In genomic region chr10:62059424-62059913, GRCh38 we compare ENCODE assay signal across 12 cellular contexts.
DNase-seq lines count a peak whose midpoint lies in the region; ATAC-seq and TF ChIP-seq lines count a peak whose summit lies in the region.
"Had no signal": no experiment of that assay in that cellular context is flagged by ENCODE, and none has a peak within 500 bp of the region (broad histone marks: within the 10 kb centered on the region; RNA-seq: fewer than 3 reads in every experiment).

No MANE protein-coding gene starts in this region.

- H3K27ac ChIP-seq in BLaER1 (peak overlapping the region; percentile 63), neuronal stem cell (replicated peaks; ENCODE audit: low read length) (no peak overlapping the region)

- H3K9me3 Mint-ChIP-seq in natural killer cell: no peaks in the 10 kb centered on the region

- H3K27me3 ChIP-seq in BLaER1: no peaks in the 10 kb centered on the region
- no peaks in the 10 kb centered on the region for H3K27me3 ChIP-seq in neuronal stem cell (ENCODE audit: control insufficient read depth in 3 of 3, insufficient read depth in 3 of 3, low read depth in 1 of 3, low read length in 3 of 3)

- no peak overlapping the region for H2AFZ ChIP-seq in neuronal stem cell (ENCODE audit: low read length)

- intact Hi-C loops in natural killer cell (cut with micrococcal nuclease) (no loop called here), posterior vena cava (cut with DNase I) (no loop called here)

- H3K79me1 ChIP-seq in neuronal stem cell (ENCODE audit: low read depth, low read length): no peaks in the 10 kb centered on the region

- no peaks in the 10 kb centered on the region for H3K9me3 ChIP-seq in BLaER1
- peaks cover 0 to 2% of the 10 kb centered on the region in 2 donors for H3K9me3 ChIP-seq in neuronal stem cell (replicated peaks in 1 of 2; ENCODE audit: control insufficient read depth in 2 of 2, insufficient read depth in 1 of 2, low read depth in 1 of 2, low read length in 2 of 2)

- no peak overlapping the region for H4K91ac ChIP-seq in neuronal stem cell (ENCODE audit: low read depth, low read length, poor library complexity)

- H2BK120ac ChIP-seq in neuronal stem cell (ENCODE audit: low read depth, low read length): no peak overlapping the region

- peak; percentile 28 for DNase-seq in MV-4-11 (lab: John Stamatoyannopoulos, UW)
- peak; percentile 19 for DNase-seq in dermis blood vessel endothelial cell
- DNase-seq in natural killer cell: no peak
- DNase-seq in DMS53 (lab: John Stamatoyannopoulos, UW): no peak
- no peak for DNase-seq in posterior vena cava (ENCODE audit: low spot score)
- no peak for DNase-seq in neuronal stem cell (ENCODE audit: low spot score)
- DNase-seq: DND-41; NCI-H2171 treated with DMSO at 0.1 percent for 48 hours; stimulated activated CD4-positive, alpha-beta T cell treated with anti-CD3 and anti-CD28 coated beads, Interleukin-2, amount 100 ng/mL, for 48 hours; SW 1271 had no signal

- no peak overlapping the region for H4K8ac ChIP-seq in neuronal stem cell (ENCODE audit: low read depth, low read length)

- no peak overlapping the region for H2AK5ac ChIP-seq in neuronal stem cell (ENCODE audit: low read depth, low read length)

- H3K27me3 Mint-ChIP-seq in natural killer cell (ENCODE audit: low read depth in 2 of 2): no peaks in the 10 kb centered on the region

- H2BK12ac ChIP-seq in neuronal stem cell (ENCODE audit: low read length): no peak overlapping the region

- no peak for TF ChIP-seq CTCF in natural killer cell (IDR thresholded peaks at IDR 0.05)

- no CpG with 5 or more reads among the region's 4 CpGs for WGBS in neuronal stem cell (ENCODE audit: extremely low coverage in 2 of 2, insufficient read length in 2 of 2, insufficient replicate concordance in 1 of 2), 2 donors

- no peak overlapping the region for H2BK5ac ChIP-seq in neuronal stem cell (ENCODE audit: low read length)

- no peak overlapping the region for H2BK15ac ChIP-seq in neuronal stem cell (ENCODE audit: low read length)

- peak overlapping the region; percentile 54 to 74 for H3K27ac Mint-ChIP-seq in natural killer cell

- no peak overlapping the region for H3K14ac ChIP-seq in neuronal stem cell (ENCODE audit: low read length)

- peaks cover 32 to 64% of the 10 kb centered on the region in 2 donors for H3K4me1 Mint-ChIP-seq in natural killer cell

- H3K9ac ChIP-seq in BLaER1 (peak overlapping the region; percentile 51), neuronal stem cell (ENCODE audit: low read depth, low read length, poor library complexity) (no peak overlapping the region)

- H3K4me1 ChIP-seq in BLaER1 (peaks cover 72% of the 10 kb centered on the region), neuronal stem cell (ENCODE audit: control insufficient read depth in 2 of 2, insufficient read depth in 1 of 2, low read depth in 1 of 2, low read length in 2 of 2) (no peaks in the 10 kb centered on the region)

- peaks cover 29% of the 10 kb centered on the region for H3K36me3 Mint-ChIP-seq in natural killer cell

- H3K23ac ChIP-seq in neuronal stem cell (ENCODE audit: low read depth, low read length, poor library complexity): no peak overlapping the region

- H3K4me3 ChIP-seq in BLaER1 (peak overlapping the region; percentile 23; the same call in 1 of the 2 replicates), neuronal stem cell (ENCODE audit: low read length in 2 of 2) (no peak overlapping the region)

- H3K18ac ChIP-seq in neuronal stem cell (ENCODE audit: low read length): no peak overlapping the region

- H4K20me1 ChIP-seq in BLaER1: no peaks in the 10 kb centered on the region

- no peak overlapping the region for H3K4ac ChIP-seq in neuronal stem cell (ENCODE audit: low read length)

- H3K4me2 ChIP-seq in BLaER1: peak overlapping the region; percentile 72
- no peak overlapping the region for H3K4me2 ChIP-seq in neuronal stem cell (ENCODE audit: insufficient read depth, low read length, poor library complexity, severe bottlenecking)

- no peak overlapping the region for H3K4me3 Mint-ChIP-seq in natural killer cell

- peaks cover 97% of the 10 kb centered on the region for H3K36me3 ChIP-seq in BLaER1
- H3K36me3 ChIP-seq in neuronal stem cell (replicated peaks in 1 of 2; ENCODE audit: control insufficient read depth in 2 of 2, insufficient read depth in 2 of 2, low read length in 2 of 2): peaks cover 0 to 52% of the 10 kb centered on the region in 2 donors

- ATAC-seq in natural killer cell (no peak), GM21423 (IDR thresholded peaks at IDR 0.05; ENCODE audit: unreplicated experiment) (no peak)

Comparison
In these comparisons a context has a peak if more than half of its experiments do, and no peak if none do; other contexts are left out.
1. DNase-seq: peak in MV-4-11 (single experiment) and dermis blood vessel endothelial cell (single experiment); none in natural killer cell (single experiment), DMS53 (single experiment), posterior vena cava (single experiment) and neuronal stem cell (single experiment).